ENCODE assay signal across 9 cellular contexts in the genomic region with DNA sequence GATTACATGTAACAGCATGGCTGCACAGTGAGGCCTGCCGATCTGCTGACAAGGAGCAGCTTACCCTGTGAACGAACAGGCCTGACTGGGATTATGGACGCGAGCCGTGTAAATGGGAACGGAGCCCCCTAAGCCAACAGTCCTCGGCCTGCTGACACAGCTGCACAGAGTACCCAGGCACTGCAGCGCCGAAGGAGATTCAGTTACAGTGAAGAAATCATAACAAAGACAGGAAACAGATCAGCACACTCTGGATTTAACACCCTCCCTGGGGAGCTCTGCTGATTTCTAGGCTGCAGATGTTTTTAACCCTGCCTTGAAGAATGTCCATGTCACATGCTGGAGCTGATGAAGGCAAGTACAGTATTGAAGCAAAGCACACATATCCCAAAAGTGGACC. TPM values are rescaled to one million over a fixed set of nuclear protein-coding genes. Genes with fewer than 3 reads are reported as not detected.
DNase-seq lines count a peak whose midpoint lies in the region; ATAC-seq and TF ChIP-seq lines count a peak whose summit lies in the region.
"Had no signal": no experiment of that assay in that cellular context is flagged by ENCODE, and none has a peak within 500 bp of the region (broad histone marks: within the 10 kb centered on the region; RNA-seq: fewer than 3 reads in every experiment).

No MANE protein-coding gene starts in this region.

- no peak overlapping the region for H3K4me3 ChIP-seq in HEK293 (ENCODE audit: low read depth, low read length)
- H3K4me3 ChIP-seq in WERI-Rb-1 (ENCODE audit: low read depth, low read length) = peak overlapping the region; percentile 15
- peak overlapping the region; percentile 40 for H3K4me3 ChIP-seq in left ventricle myocardium inferior
- peak overlapping the region; percentile 8 for H3K4me3 ChIP-seq in smooth muscle cell
- H3K4me3 ChIP-seq in PC-3 (ENCODE audit: low read length) = no peak overlapping the region

- H3K79me2 ChIP-seq in smooth muscle cell (ENCODE audit: low read depth) (no peaks in the 10 kb centered on the region), PC-3 (ENCODE audit: low read length) (no peaks in the 10 kb centered on the region)

- H2AFZ ChIP-seq in smooth muscle cell (ENCODE audit: low read depth) (peak overlapping the region; percentile 7), PC-3 (ENCODE audit: low read length) (no peak overlapping the region)

- ATAC-seq in HG02870 (IDR thresholded peaks at IDR 0.05; ENCODE audit: unreplicated experiment) = no peak
- ATAC-seq in GM18511 (IDR thresholded peaks at IDR 0.05; ENCODE audit: unreplicated experiment) = no peak
- no peak for ATAC-seq in PC-3

- DNase-seq in WERI-Rb-1 = peak; percentile 88
- peak; percentile 58 for DNase-seq in left ventricle myocardium inferior
- DNase-seq in smooth muscle cell (lab: John Stamatoyannopoulos, UW; ENCODE audit: unreplicated experiment) = peak; percentile 16
- no peak for DNase-seq in cerebellar cortex (ENCODE audit: low spot score)
- DNase-seq in PC-3 = no peak

- peaks cover 18% of the 10 kb centered on the region for H3K4me1 ChIP-seq in HEK293 (ENCODE audit: control insufficient read depth, insufficient read depth, low read length)
- H3K4me1 ChIP-seq in left ventricle myocardium inferior = peaks cover 41% of the 10 kb centered on the region
- H3K4me1 ChIP-seq in smooth muscle cell (ENCODE audit: low read depth) = peaks cover 12% of the 10 kb centered on the region
- H3K4me1 ChIP-seq in PC-3 (ENCODE audit: insufficient read depth, low read length) = no peaks in the 10 kb centered on the region

- H3K27me3 ChIP-seq in WERI-Rb-1 (ENCODE audit: insufficient read depth, low read depth, severe bottlenecking) = no peaks in the 10 kb centered on the region
- peaks cover 56% of the 10 kb centered on the region for H3K27me3 ChIP-seq in left ventricle myocardium inferior (ENCODE audit: low read depth)
- no peaks in the 10 kb centered on the region for H3K27me3 ChIP-seq in smooth muscle cell (ENCODE audit: low read depth)
- H3K27me3 ChIP-seq in PC-3 (ENCODE audit: low read length) = peaks cover 72% of the 10 kb centered on the region

- no peaks in the 10 kb centered on the region for H3K9me3 ChIP-seq in HEK293 (ENCODE audit: control insufficient read depth, insufficient read depth, low read depth, low read length)
- H3K9me3 ChIP-seq in WERI-Rb-1 (ENCODE audit: severe bottlenecking) = no peaks in the 10 kb centered on the region
- H3K9me3 ChIP-seq in left ventricle myocardium inferior (replicated peaks) = peaks cover 7% of the 10 kb centered on the region
- no peaks in the 10 kb centered on the region for H3K9me3 ChIP-seq in smooth muscle cell (replicated peaks; ENCODE audit: low read depth)
- H3K9me3 ChIP-seq in PC-3 (ENCODE audit: low read length) = no peaks in the 10 kb centered on the region

- TF ChIP-seq CTCF in HEK293 (tag by site-specific recombination; IDR thresholded peaks at IDR 0.05) (no peak), WERI-Rb-1 (IDR thresholded peaks at IDR 0.05; ENCODE audit: low read depth, low read length) (no peak), left ventricle myocardium inferior (IDR thresholded peaks at IDR 0.05; ENCODE audit: borderline replicate concordance) (no peak), smooth muscle cell (IDR thresholded peaks at IDR 0.05; ENCODE audit: borderline replicate concordance, insufficient read depth, poor library complexity, severe bottlenecking) (no peak), PC-3 (conservative IDR thresholded peaks at IDR 0.05; ENCODE audit: low read depth, low read length) (no peak)

- H4K20me1 ChIP-seq in smooth muscle cell (ENCODE audit: low read depth) (no peaks in the 10 kb centered on the region), PC-3 (ENCODE audit: low read length) (no peaks in the 10 kb centered on the region)

- H3K36me3 ChIP-seq in HEK293 (ENCODE audit: control insufficient read depth in 2 of 2, insufficient read depth in 1 of 2, low read length in 2 of 2) (no peaks in the 10 kb centered on the region), WERI-Rb-1 (no peaks in the 10 kb centered on the region), left ventricle myocardium inferior (no peaks in the 10 kb centered on the region), smooth muscle cell (ENCODE audit: low read depth) (no peaks in the 10 kb centered on the region), PC-3 (ENCODE audit: low read depth, low read length) (no peaks in the 10 kb centered on the region)

- H3K9ac ChIP-seq in smooth muscle cell (ENCODE audit: low read depth) = no peak overlapping the region
- no peak overlapping the region for H3K9ac ChIP-seq in PC-3 (ENCODE audit: low read length)

- CTCF ChIA-PET in HEK293 (lab: Yijun Ruan, JAX) = interaction anchor here (0.5 kb wide), 1 partner anchor 262 kb away, joined by 5 read pairs; no protein-coding TSS in a partner anchor
- CTCF ChIA-PET in PC-3 (lab: Charles Lee) = no interaction called here

- BruUV-seq in PC-3 (replicated peaks; lab: Mats Ljungman, UMichigan) = no TSS peak

- H3F3A ChIP-seq in smooth muscle cell (ENCODE audit: low read depth) = peaks cover 11% of the 10 kb centered on the region
- no peaks in the 10 kb centered on the region for H3F3A ChIP-seq in PC-3 (ENCODE audit: low read length, unreplicated experiment)

- no peaks in the 10 kb centered on the region for H3K9me2 ChIP-seq in PC-3 (replicated peaks; ENCODE audit: low read length)

- peak overlapping the region; percentile 63; the same call in 1 of the 2 replicates for H3K27ac ChIP-seq in HEK293 (ENCODE audit: extremely low read depth, low read depth, low read length)
- H3K27ac ChIP-seq in WERI-Rb-1 = peak overlapping the region; percentile 46; the same call in 1 of the 2 replicates
- H3K27ac ChIP-seq in left ventricle myocardium inferior (replicated peaks) = peak overlapping the region; percentile 85
- no peak overlapping the region for H3K27ac ChIP-seq in smooth muscle cell (ENCODE audit: low read depth)
- H3K27ac ChIP-seq in PC-3 (ENCODE audit: low read length) = no peak overlapping the region
- H3K27ac ChIP-seq: VCaP had no signal

- intact Hi-C loops in left ventricle myocardium inferior (cut with micrococcal nuclease) (no loop called here), PC-3 (cut with micrococcal nuclease) (no loop called here)

- H3K4me2 ChIP-seq in smooth muscle cell (peak overlapping the region; percentile 63), PC-3 (ENCODE audit: low read length) (no peak overlapping the region)

- POLR2A ChIA-PET in HEK293 (lab: Yijun Ruan, JAX) = interaction anchor here (0.5 kb wide), 1 partner anchor 217 kb away, joined by 3 read pairs; no protein-coding TSS in a partner anchor
- POLR2A ChIA-PET in PC-3 (lab: Charles Lee; ENCODE audit: unreplicated experiment) = no interaction called here

- WGBS in smooth muscle cell (ENCODE audit: low lambda C conversion rate) = 8% methylated on average over 9 of the region's 9 CpGs

TF ChIP-seq in HEK293, 187 proteins besides CTCF, POLR2A, EP300 and RAD21 (continues in another document):
- TF ChIP-seq ZNF184 (tag by site-specific recombination; IDR thresholded peaks at IDR 0.05) = no peak
- no peak for TF ChIP-seq ZNF16 (tag by site-specific recombination; IDR thresholded peaks at IDR 0.05; ENCODE audit: low read depth)
- TF ChIP-seq, protein P1, sequence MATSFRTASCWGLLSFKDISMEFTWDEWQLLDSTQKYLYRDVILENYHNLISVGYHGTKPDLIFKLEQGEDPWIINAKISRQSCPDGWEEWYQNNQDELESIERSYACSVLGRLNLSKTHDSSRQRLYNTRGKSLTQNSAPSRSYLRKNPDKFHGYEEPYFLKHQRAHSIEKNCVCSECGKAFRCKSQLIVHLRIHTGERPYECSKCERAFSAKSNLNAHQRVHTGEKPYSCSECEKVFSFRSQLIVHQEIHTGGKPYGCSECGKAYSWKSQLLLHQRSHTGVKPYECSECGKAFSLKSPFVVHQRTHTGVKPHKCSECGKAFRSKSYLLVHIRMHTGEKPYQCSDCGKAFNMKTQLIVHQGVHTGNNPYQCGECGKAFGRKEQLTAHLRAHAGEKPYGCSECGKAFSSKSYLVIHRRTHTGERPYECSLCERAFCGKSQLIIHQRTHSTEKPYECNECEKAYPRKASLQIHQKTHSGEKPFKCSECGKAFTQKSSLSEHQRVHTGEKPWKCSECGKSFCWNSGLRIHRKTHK (tag by site-specific recombination; IDR thresholded peaks at IDR 0.05) = no peak
- TF ChIP-seq, protein P2, sequence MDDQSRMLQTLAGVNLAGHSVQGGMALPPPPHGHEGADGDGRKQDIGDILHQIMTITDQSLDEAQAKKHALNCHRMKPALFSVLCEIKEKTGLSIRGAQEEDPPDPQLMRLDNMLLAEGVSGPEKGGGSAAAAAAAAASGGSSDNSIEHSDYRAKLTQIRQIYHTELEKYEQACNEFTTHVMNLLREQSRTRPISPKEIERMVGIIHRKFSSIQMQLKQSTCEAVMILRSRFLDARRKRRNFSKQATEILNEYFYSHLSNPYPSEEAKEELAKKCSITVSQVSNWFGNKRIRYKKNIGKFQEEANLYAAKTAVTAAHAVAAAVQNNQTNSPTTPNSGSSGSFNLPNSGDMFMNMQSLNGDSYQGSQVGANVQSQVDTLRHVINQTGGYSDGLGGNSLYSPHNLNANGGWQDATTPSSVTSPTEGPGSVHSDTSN (CRISPR knock-in tag; IDR thresholded peaks at IDR 0.05) = no peak
- no peak for TF ChIP-seq ZNF521 (tag by site-specific recombination; IDR thresholded peaks at IDR 0.05)
- TF ChIP-seq ZNF629 (tag by site-specific recombination; IDR thresholded peaks at IDR 0.05) = peak; percentile 39; the same call in 1 of the 2 replicates
- TF ChIP-seq ZNF776 (tag by site-specific recombination; IDR thresholded peaks at IDR 0.05; ENCODE audit: borderline replicate concordance) = no peak
- no peak for TF ChIP-seq ZNF221 (tag by site-specific recombination; IDR thresholded peaks at IDR 0.05; ENCODE audit: borderline replicate concordance)
- TF ChIP-seq ZNF211 (tag by site-specific recombination; IDR thresholded peaks at IDR 0.05; ENCODE audit: low read depth) = no peak
- TF ChIP-seq, protein P3, sequence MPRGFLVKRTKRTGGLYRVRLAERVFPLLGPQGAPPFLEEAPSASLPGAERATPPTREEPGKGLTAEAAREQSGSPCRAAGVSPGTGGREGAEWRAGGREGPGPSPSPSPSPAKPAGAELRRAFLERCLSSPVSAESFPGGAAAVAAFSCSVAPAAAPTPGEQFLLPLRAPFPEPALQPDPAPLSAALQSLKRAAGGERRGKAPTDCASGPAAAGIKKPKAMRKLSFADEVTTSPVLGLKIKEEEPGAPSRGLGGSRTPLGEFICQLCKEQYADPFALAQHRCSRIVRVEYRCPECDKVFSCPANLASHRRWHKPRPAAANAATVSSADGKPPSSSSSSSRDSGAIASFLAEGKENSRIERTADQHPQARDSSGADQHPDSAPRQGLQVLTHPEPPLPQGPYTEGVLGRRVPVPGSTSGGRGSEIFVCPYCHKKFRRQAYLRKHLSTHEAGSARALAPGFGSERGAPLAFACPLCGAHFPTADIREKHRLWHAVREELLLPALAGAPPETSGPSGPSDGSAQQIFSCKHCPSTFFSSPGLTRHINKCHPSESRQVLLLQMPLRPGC (tag by site-specific recombination; IDR thresholded peaks at IDR 0.05) = no peak

RNA-seq across cellular contexts. Expression of a gene that starts 43.4 kb away (rescaled TPM):
- total RNA-seq in left ventricle myocardium inferior (7.3 TPM), smooth muscle cell (10.8 and 13.8 TPM in 2 replicates), PC-3 (2014; rRNA removed) (0.04 TPM in 1 of 2 replicates, not detected in the other)
- polyA plus RNA-seq in smooth muscle cell = 10.5 and 13.7 TPM in 2 replicates

Comparison
In these comparisons a context has a peak if more than half of its experiments do, and no peak if none do; other contexts are left out.
1. H3K27ac ChIP-seq: peak in HEK293 (single experiment), WERI-Rb-1 (single experiment) and left ventricle myocardium inferior (single experiment); none in smooth muscle cell (single experiment) and PC-3 (single experiment).
2. H3K4me3 ChIP-seq: peak in WERI-Rb-1 (single experiment), left ventricle myocardium inferior (single experiment) and smooth muscle cell (single experiment); none in HEK293 (single experiment) and PC-3 (single experiment).
3. DNase-seq: peak in WERI-Rb-1 (single experiment), left ventricle myocardium inferior (single experiment) and smooth muscle cell (single experiment); none in cerebellar cortex (single experiment) and PC-3 (single experiment).